8 cellular contexts compared by ENCODE assay signal in the genomic region with DNA sequence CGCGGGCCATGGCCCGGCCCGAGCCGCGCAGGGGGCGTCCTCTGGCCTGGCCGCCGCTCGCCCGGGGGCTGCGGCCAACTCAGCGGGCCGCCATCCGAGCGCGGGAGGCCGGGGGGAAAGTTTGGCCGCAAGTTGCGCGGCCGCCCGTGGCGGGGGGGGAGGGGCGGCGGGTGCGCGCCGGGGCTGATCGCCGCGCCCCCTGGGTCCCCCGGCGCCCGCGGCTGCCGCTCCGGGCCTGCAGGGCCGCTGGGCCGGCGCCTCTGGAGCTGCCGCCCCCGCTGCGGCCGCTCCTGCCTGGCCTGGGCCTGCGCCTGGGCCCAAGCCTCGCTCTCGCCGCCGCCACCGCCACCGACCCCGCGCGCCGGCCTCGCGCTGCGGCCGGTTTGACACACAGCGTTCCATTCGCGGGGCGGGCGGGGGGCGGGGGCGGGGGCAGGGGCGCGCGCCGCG. TPM values are rescaled to one million over a fixed set of nuclear protein-coding genes. Genes with fewer than 3 reads are reported as not detected.
A peak's percentile ranks its signal among the peaks of the same experiment; 100 is the strongest.
DNase-seq lines count a peak whose midpoint lies in the region; ATAC-seq and TF ChIP-seq lines count a peak whose summit lies in the region.

A gene (minus strand): TSS at position 385 of the 450 bp plus-strand sequence. CDS start 699 bp downstream, outside the sequence.

- H3K27ac Mint-ChIP-seq in nephron progenitor cell = peak within 1 kb of the TSS; percentile 99

- peak within 1 kb of the TSS; percentile 92 to 97 for H3K4me3 ChIP-seq in SK-N-SH (ENCODE audit: low read depth in 2 of 2, low read length in 1 of 2)

- peaks cover 16% of the 10 kb centered on the region; the same call in 1 of the 2 replicates for H4K20me1 ChIP-seq in SK-N-SH (ENCODE audit: insufficient read depth)

- peak within 1 kb of the TSS; percentile 92 for H3K4me3 Mint-ChIP-seq in nephron progenitor cell

- CTCF ChIA-PET in SK-N-SH (lab: Yijun Ruan, JAX) (no interaction called here), RWPE1 (lab: Yijun Ruan, JAX) (no interaction called here)

- H3K4me1 ChIP-seq in SK-N-SH (ENCODE audit: control insufficient read depth in 1 of 2, insufficient read depth in 2 of 2, low read depth in 1 of 2, low read length in 1 of 2) = peaks cover 6 to 25% of the 10 kb centered on the region in 2 experiments; a peak in 2 of 4 replicates

- POLR2A ChIA-PET in SK-N-SH (lab: Yijun Ruan, JAX) (interaction anchor here (0.6 kb wide), 1 partner anchor 16 kb away, joined by 5 read pairs; no protein-coding TSS in a partner anchor), RWPE1 (lab: Yijun Ruan, JAX; ENCODE audit: low non-redundant PET) (no interaction called here)

- TF ChIP-seq CTCF in SK-N-SH (IDR thresholded peaks at IDR 0.05) (no peak), RWPE1 (conservative IDR thresholded peaks at IDR 0.05; ENCODE audit: low read depth) (no peak), nephron progenitor cell (IDR thresholded peaks at IDR 0.05) (no peak)

- peak within 1 kb of the TSS; percentile 99 for H3K4me2 ChIP-seq in SK-N-SH

- WGBS in SK-N-SH (ENCODE audit: low lambda C conversion rate) = under 1% methylated on average over 20 of the region's 72 CpGs

- no peaks in the 10 kb centered on the region for H3K9me3 Mint-ChIP-seq in nephron progenitor cell

- no peaks in the 10 kb centered on the region for H3K27me3 ChIP-seq in SK-N-SH (ENCODE audit: insufficient read depth)

- peaks cover 5% of the 10 kb centered on the region for H3K36me3 Mint-ChIP-seq in nephron progenitor cell (ENCODE audit: low read depth)

- no peaks in the 10 kb centered on the region for H3K9me3 ChIP-seq in SK-N-SH

- H3K4me1 Mint-ChIP-seq in nephron progenitor cell = peaks cover 70% of the 10 kb centered on the region

- peaks cover 47% of the 10 kb centered on the region for H3K79me2 ChIP-seq in SK-N-SH (ENCODE audit: insufficient read depth)

- no peaks in the 10 kb centered on the region for H3K9me2 ChIP-seq in SK-N-SH

- no peak for TF ChIP-seq RAD21 in SK-N-SH (IDR thresholded peaks at IDR 0.05; ENCODE audit: low read length)

- peak within 1 kb of the TSS; percentile 83 for H2AFZ ChIP-seq in SK-N-SH (ENCODE audit: low read depth)

- peaks cover 4% of the 10 kb centered on the region for H3F3A ChIP-seq in SK-N-SH (replicated peaks; ENCODE audit: insufficient read depth)

- DNase-seq in SK-N-SH = no peak
- DNase-seq in RWPE1 (ENCODE audit: low spot score) = no peak
- no peak for DNase-seq in nephron progenitor cell
- DNase-seq in EL = no peak
- DNase-seq in SW 1271 (lab: John Stamatoyannopoulos, UW) = no peak
- no peak for DNase-seq in RPMI8226

- TF ChIP-seq EP300 in SK-N-SH (IDR thresholded peaks at IDR 0.05; ENCODE audit: borderline replicate concordance in 1 of 2, low read depth in 1 of 2, low read length in 1 of 2) = no peak

- peaks cover 1 to 3% of the 10 kb centered on the region in 2 experiments for H3K36me3 ChIP-seq in SK-N-SH (replicated peaks in 1 of 2; ENCODE audit: control insufficient read depth in 1 of 2, insufficient read depth in 2 of 2, low read length in 1 of 2)

- peak within 1 kb of the TSS; percentile 67 for H3K9ac ChIP-seq in SK-N-SH

- no peak for ATAC-seq in SK-N-SH treated with all-trans-retinoic acid at 6 μM for 48 hours
- no peak for ATAC-seq in esophagus mucosa

- H3K27ac ChIP-seq in SK-N-SH (ENCODE audit: low read depth in 2 of 2, low read length in 1 of 2) (peak within 1 kb of the TSS; percentile 22 to 81; a peak in 3 of 4 replicates), RWPE1 (peak within 1 kb of the TSS; percentile 89)

- no peaks in the 10 kb centered on the region for H3K27me3 Mint-ChIP-seq in nephron progenitor cell (ENCODE audit: low read depth, poor library complexity)

TF ChIP-seq in SK-N-SH, 30 proteins besides CTCF, POLR2A, EP300 and RAD21:
- TF ChIP-seq POLR2AphosphoS5 (IDR thresholded peaks at IDR 0.05; ENCODE audit: low read depth, low read length) (0 out of 2 replicates have a peak, but pooled peaks have one; percentile 11), MXI1 (IDR thresholded peaks at IDR 0.05; ENCODE audit: low read depth, low read length) (peak; percentile 39), NRF1 (IDR thresholded peaks at IDR 0.05; ENCODE audit: low read depth, low read length) (no peak)

TF ChIP-seq in SK-N-SH treated with all-trans-retinoic acid at 6 μM for 48 hours, 23 proteins besides CTCF, POLR2A, EP300 and RAD21:
- TF ChIP-seq RARB (CRISPR knock-in tag; IDR thresholded peaks at IDR 0.05) (no peak), ZC3H10 (CRISPR knock-in tag; IDR thresholded peaks at IDR 0.05) (no peak), GLIS3 (CRISPR knock-in tag; IDR thresholded peaks at IDR 0.05) (no peak), ZNF70 (CRISPR knock-in tag; IDR thresholded peaks at IDR 0.05) (no peak), TCF4 (CRISPR knock-in tag; IDR thresholded peaks at IDR 0.05; ENCODE audit: borderline replicate concordance) (no peak), ZNF565 (CRISPR knock-in tag; conservative IDR thresholded peaks at IDR 0.05; ENCODE audit: low read depth) (no peak), SNAI2 (CRISPR knock-in tag; IDR thresholded peaks at IDR 0.05) (no peak), BACH2 (CRISPR knock-in tag; IDR thresholded peaks at IDR 0.05; ENCODE audit: borderline replicate concordance) (no peak), TOX (CRISPR knock-in tag; IDR thresholded peaks at IDR 0.05; ENCODE audit: borderline replicate concordance) (no peak), ISL1 (CRISPR knock-in tag; IDR thresholded peaks at IDR 0.05) (no peak), OSR1 (CRISPR knock-in tag; IDR thresholded peaks at IDR 0.05) (no peak), PPARA (CRISPR knock-in tag; IDR thresholded peaks at IDR 0.05; ENCODE audit: borderline replicate concordance) (no peak), ZFP3 (CRISPR knock-in tag; IDR thresholded peaks at IDR 0.05) (no peak)
- TF ChIP-seq, protein P1, sequence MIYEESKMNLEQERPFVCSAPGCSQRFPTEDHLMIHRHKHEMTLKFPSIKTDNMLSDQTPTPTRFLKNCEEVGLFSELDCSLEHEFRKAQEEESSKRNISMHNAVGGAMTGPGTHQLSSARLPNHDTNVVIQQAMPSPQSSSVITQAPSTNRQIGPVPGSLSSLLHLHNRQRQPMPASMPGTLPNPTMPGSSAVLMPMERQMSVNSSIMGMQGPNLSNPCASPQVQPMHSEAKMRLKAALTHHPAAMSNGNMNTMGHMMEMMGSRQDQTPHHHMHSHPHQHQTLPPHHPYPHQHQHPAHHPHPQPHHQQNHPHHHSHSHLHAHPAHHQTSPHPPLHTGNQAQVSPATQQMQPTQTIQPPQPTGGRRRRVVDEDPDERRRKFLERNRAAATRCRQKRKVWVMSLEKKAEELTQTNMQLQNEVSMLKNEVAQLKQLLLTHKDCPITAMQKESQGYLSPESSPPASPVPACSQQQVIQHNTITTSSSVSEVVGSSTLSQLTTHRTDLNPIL (CRISPR knock-in tag; IDR thresholded peaks at IDR 0.05; ENCODE audit: low read depth) = no peak
- TF ChIP-seq, protein P2, sequence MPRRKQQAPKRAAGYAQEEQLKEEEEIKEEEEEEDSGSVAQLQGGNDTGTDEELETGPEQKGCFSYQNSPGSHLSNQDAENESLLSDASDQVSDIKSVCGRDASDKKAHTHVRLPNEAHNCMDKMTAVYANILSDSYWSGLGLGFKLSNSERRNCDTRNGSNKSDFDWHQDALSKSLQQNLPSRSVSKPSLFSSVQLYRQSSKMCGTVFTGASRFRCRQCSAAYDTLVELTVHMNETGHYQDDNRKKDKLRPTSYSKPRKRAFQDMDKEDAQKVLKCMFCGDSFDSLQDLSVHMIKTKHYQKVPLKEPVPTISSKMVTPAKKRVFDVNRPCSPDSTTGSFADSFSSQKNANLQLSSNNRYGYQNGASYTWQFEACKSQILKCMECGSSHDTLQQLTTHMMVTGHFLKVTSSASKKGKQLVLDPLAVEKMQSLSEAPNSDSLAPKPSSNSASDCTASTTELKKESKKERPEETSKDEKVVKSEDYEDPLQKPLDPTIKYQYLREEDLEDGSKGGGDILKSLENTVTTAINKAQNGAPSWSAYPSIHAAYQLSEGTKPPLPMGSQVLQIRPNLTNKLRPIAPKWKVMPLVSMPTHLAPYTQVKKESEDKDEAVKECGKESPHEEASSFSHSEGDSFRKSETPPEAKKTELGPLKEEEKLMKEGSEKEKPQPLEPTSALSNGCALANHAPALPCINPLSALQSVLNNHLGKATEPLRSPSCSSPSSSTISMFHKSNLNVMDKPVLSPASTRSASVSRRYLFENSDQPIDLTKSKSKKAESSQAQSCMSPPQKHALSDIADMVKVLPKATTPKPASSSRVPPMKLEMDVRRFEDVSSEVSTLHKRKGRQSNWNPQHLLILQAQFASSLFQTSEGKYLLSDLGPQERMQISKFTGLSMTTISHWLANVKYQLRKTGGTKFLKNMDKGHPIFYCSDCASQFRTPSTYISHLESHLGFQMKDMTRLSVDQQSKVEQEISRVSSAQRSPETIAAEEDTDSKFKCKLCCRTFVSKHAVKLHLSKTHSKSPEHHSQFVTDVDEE (CRISPR knock-in tag; IDR thresholded peaks at IDR 0.05) = no peak
- TF ChIP-seq, protein P3, sequence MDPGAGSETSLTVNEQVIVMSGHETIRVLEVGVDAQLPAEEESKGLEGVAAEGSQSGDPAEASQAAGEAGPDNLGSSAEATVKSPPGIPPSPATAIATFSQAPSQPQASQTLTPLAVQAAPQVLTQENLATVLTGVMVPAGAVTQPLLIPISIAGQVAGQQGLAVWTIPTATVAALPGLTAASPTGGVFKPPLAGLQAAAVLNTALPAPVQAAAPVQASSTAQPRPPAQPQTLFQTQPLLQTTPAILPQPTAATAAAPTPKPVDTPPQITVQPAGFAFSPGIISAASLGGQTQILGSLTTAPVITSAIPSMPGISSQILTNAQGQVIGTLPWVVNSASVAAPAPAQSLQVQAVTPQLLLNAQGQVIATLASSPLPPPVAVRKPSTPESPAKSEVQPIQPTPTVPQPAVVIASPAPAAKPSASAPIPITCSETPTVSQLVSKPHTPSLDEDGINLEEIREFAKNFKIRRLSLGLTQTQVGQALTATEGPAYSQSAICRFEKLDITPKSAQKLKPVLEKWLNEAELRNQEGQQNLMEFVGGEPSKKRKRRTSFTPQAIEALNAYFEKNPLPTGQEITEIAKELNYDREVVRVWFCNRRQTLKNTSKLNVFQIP (CRISPR knock-in tag; IDR thresholded peaks at IDR 0.05; ENCODE audit: borderline replicate concordance, low read depth) = no peak

RNA-seq across cellular contexts. Expression of the gene that starts here (rescaled TPM):
- 31.7 and 37.3 TPM in 2 replicates for polyA plus RNA-seq in SK-N-SH (2012; rRNA removed)
- 16.0 and 27.7 TPM in 2 replicates for polyA plus RNA-seq in SK-N-SH (2012; cell fraction: cytosol; rRNA removed)
- polyA plus RNA-seq in SK-N-SH (2012; cell fraction: nucleus; rRNA removed) = 33.4 and 46.3 TPM in 2 replicates
- 53.8 TPM for total RNA-seq in esophagus mucosa
